8 cellular contexts compared by ENCODE assay signal in genomic region chr1:26864610-26865480, GRCh38. TPM values are rescaled to one million over a fixed set of nuclear protein-coding genes. Genes with fewer than 3 reads are reported as not detected.
DNase-seq lines count a peak whose midpoint lies in the region; ATAC-seq, FAIRE-seq and TF ChIP-seq lines count a peak whose summit lies in the region.

No MANE protein-coding gene starts in this region.

- intact Hi-C loops in activated CD4-positive, alpha-beta T cell treated with anti-CD3 and anti-CD28 coated beads for 36 hours (cut with DNase I, micrococcal nuclease) = loop anchor here (1.0 to 2.0 kb wide), 11 partner anchors 25 to 433 kb away; partner anchors contain the start of genes GPATCH3 (in 2 of the 2), GPN2 (in 2 of the 2), DHDDS (in 1 of the 2) and HMGN2 (in 1 of the 2)

- peak; percentile 89 for ATAC-seq in HG03442 (IDR thresholded peaks at IDR 0.05; ENCODE audit: unreplicated experiment)
- ATAC-seq in activated CD4-positive, alpha-beta T cell treated with anti-CD3 and anti-CD28 coated beads for 36 hours = peak; percentile 94

- no peaks in the 10 kb centered on the region for H3K36me3 ChIP-seq in BJ (ENCODE audit: control insufficient read depth, insufficient read depth, low read length)

- no peaks in the 10 kb centered on the region for H3K27me3 Mint-ChIP-seq in activated CD4-positive, alpha-beta T cell treated with anti-CD3 and anti-CD28 coated beads for 36 hours

- H3K36me3 Mint-ChIP-seq in activated CD4-positive, alpha-beta T cell treated with anti-CD3 and anti-CD28 coated beads for 36 hours (ENCODE audit: low read depth) = no peaks in the 10 kb centered on the region

- H3K9me3 Mint-ChIP-seq in activated CD4-positive, alpha-beta T cell treated with anti-CD3 and anti-CD28 coated beads for 36 hours (ENCODE audit: low read depth) = no peaks in the 10 kb centered on the region

- peak overlapping the region; percentile 96 for H3K27ac Mint-ChIP-seq in activated CD4-positive, alpha-beta T cell treated with anti-CD3 and anti-CD28 coated beads for 36 hours

- DNase-seq in BJ (ENCODE audit: low read depth) (peak; percentile 96), GM19239 (ENCODE audit: insufficient read length, low spot score) (peak; percentile 77), NCI-H510A treated with DMSO at 0.1 percent for 48 hours (lab: John Stamatoyannopoulos, UW) (peak; percentile 96), choroid plexus epithelial cell (ENCODE audit: low read depth) (peak; percentile 98), kidney glomerular epithelial cell (lab: John Stamatoyannopoulos, UW) (peak; percentile 98)
- DNase-seq in activated CD4-positive, alpha-beta T cell treated with anti-CD3 and anti-CD28 coated beads for 36 hours = peak; percentile 97
- peak; percentile 92 to 94 for DNase-seq in stimulated activated CD4-positive, alpha-beta T cell treated with anti-CD3 and anti-CD28 coated beads, Interleukin-15, amount 100 ng/mL, for 48 hours (ENCODE audit: low read depth in 2 of 2)

- CTCF ChIA-PET in BJ (lab: Yijun Ruan, JAX) = interaction anchor here (0.7 to 1.0 kb wide), 4 partner anchors 8 to 261 kb away, joined by 3 to 5 read pairs (median 3); no protein-coding TSS in a partner anchor
- CTCF ChIA-PET in activated CD4-positive, alpha-beta T cell treated with anti-CD3 and anti-CD28 coated beads for 36 hours (lab: Charles Lee) = interaction anchor here (0.5 to 2.5 kb wide), 24 partner anchors 9 to 468 kb away, joined by 3 to 23 read pairs (median 4); partner anchors contain the start of genes GPATCH3, GPN2 and PIGV

- TF ChIP-seq CTCF in BJ (IDR thresholded peaks at IDR 0.05; ENCODE audit: insufficient read depth, low read depth, low read length) (peak; percentile 27; the same call in 1 of the 2 replicates), choroid plexus epithelial cell (conservative IDR thresholded peaks at IDR 0.05; ENCODE audit: low read depth, low read length) (no peak)

- H3K4me1 Mint-ChIP-seq in activated CD4-positive, alpha-beta T cell treated with anti-CD3 and anti-CD28 coated beads for 36 hours = peaks cover 22% of the 10 kb centered on the region

- H3K27me3 ChIP-seq in BJ (ENCODE audit: control insufficient read depth, insufficient read depth, low read length) = no peaks in the 10 kb centered on the region

- POLR2A ChIA-PET in BJ (lab: Charles Lee) = interaction anchor here (0.6 kb wide), 1 partner anchor 26 kb away, joined by 6 read pairs; the partner anchor contains the start of gene GPN2
- POLR2A ChIA-PET in activated CD4-positive, alpha-beta T cell treated with anti-CD3 and anti-CD28 coated beads for 36 hours (lab: Charles Lee) = interaction anchor here (0.7 to 2.4 kb wide), 17 partner anchors 9 to 364 kb away, joined by 3 to 20 read pairs (median 5); partner anchors contain the start of genes GPATCH3, GPN2 and RPS6KA1

- FAIRE-seq in GM19239 (lab: Jason Lieb, UNC) = peak; percentile 93

- H3K4me3 ChIP-seq in BJ (ENCODE audit: low read depth, low read length) (peak overlapping the region; percentile 47), choroid plexus epithelial cell (ENCODE audit: low read depth, low read length) (peak overlapping the region; percentile 67)

- peak overlapping the region; percentile 89 for H3K4me3 Mint-ChIP-seq in activated CD4-positive, alpha-beta T cell treated with anti-CD3 and anti-CD28 coated beads for 36 hours

RNA-seq across cellular contexts. Expression of gene SFN, which starts 1.9 kb away (rescaled TPM):
- polyA plus RNA-seq in BJ (2011; rRNA removed) = 0.20 TPM in 1 of 2 replicates, not detected in the other
- polyA minus RNA-seq in BJ (2011; rRNA and poly(A)+ RNA removed) = not detected in 2 replicates
- total RNA-seq in activated CD4-positive, alpha-beta T cell treated with anti-CD3 and anti-CD28 coated beads for 36 hours = 1 to 10 TPM in 1 of 2 experiments, under 1 TPM in 1; 0.87 to 1.1 TPM

RNA-seq across cellular contexts. Expression of gene GPN2, which starts 25.2 kb away (rescaled TPM):
- polyA plus RNA-seq in BJ (2011; rRNA removed) = 35.3 and 44.9 TPM in 2 replicates
- 24.8 and 40.2 TPM in 2 replicates for polyA minus RNA-seq in BJ (2011; rRNA and poly(A)+ RNA removed)
- 10 to 100 TPM; 44.3 to 45.6 TPM for total RNA-seq in activated CD4-positive, alpha-beta T cell treated with anti-CD3 and anti-CD28 coated beads for 36 hours

RNA-seq across cellular contexts. Expression of gene GPATCH3, which starts 35.4 kb away (rescaled TPM):
- 5.7 and 12.2 TPM in 2 replicates for polyA plus RNA-seq in BJ (2011; rRNA removed)
- polyA minus RNA-seq in BJ (2011; rRNA and poly(A)+ RNA removed) = 5.9 and 6.8 TPM in 2 replicates
- total RNA-seq in activated CD4-positive, alpha-beta T cell treated with anti-CD3 and anti-CD28 coated beads for 36 hours = 1 to 10 TPM; 7.0 to 8.7 TPM

RNA-seq across cellular contexts. Expression of gene ZDHHC18, which starts 38.4 kb away (rescaled TPM):
- 26.6 and 42.1 TPM in 2 replicates for polyA plus RNA-seq in BJ (2011; rRNA removed)
- polyA minus RNA-seq in BJ (2011; rRNA and poly(A)+ RNA removed) = 25.3 and 35.0 TPM in 2 replicates
- total RNA-seq in activated CD4-positive, alpha-beta T cell treated with anti-CD3 and anti-CD28 coated beads for 36 hours = 10 to 100 TPM; 51.6 to 66.0 TPM

RNA-seq across cellular contexts. Expression of gene NR0B2, which starts 48.9 kb away (rescaled TPM):
- polyA plus RNA-seq in BJ (2011; rRNA removed) = not detected in 2 replicates
- not detected in 2 replicates for polyA minus RNA-seq in BJ (2011; rRNA and poly(A)+ RNA removed)
- not detected for total RNA-seq in activated CD4-positive, alpha-beta T cell treated with anti-CD3 and anti-CD28 coated beads for 36 hours

Comparison
In these comparisons a context has a peak if more than half of its experiments do, and no peak if none do; other contexts are left out.
1. Peak in every context shown above with its lines: DNase-seq, ATAC-seq and H3K4me3 ChIP-seq.